ENCODE assay signal across 20 cellular contexts in the genomic region with DNA sequence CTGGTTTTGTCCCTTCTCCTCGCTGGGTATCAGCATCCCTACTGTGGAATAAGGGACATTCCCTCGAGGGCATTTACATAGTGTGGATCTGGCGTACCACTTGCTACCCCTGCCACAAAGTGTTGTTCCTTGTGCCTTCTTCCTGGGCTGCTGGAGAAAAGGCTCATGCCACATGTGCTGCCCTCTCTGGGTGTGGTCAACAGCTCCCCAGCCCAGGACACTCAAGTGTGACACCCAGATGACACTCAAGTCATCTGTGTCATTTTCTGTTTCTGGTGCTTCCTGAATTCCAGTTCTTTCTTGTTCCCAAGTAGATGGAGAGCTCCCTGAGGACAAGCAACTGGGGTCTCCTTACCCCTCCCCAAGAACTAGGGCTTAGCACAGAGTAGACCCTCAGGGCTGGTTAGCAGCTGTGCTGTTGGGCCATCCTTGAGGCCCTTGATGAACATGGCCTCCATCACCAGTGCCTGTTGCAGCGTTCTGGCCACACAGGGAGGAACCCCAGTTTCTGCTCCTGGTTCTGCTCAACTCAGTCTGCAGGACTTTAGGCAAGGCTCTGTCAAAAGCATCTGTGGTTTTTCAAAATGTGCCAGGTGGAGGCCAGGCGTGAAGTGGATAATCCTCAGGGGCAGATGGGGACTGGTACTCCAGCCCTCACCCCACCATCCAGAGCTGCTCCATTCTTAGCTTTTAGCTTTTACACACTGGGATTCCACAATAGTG. TPM values are rescaled to one million over a fixed set of nuclear protein-coding genes. Genes with fewer than 3 reads are reported as not detected.
DNase-seq lines count a peak whose midpoint lies in the region; ATAC-seq and TF ChIP-seq lines count a peak whose summit lies in the region.
"Had no signal": no experiment of that assay in that cellular context is flagged by ENCODE, and none has a peak within 500 bp of the region (broad histone marks: within the 10 kb centered on the region; RNA-seq: fewer than 3 reads in every experiment).

No MANE protein-coding gene starts in this region.

- intact Hi-C loops in mucosa of descending colon (cut with DNase I, micrococcal nuclease) = no loop called here
- intact Hi-C loops in CD8-positive, alpha-beta T cell (cut with DNase I, micrococcal nuclease) = no loop called here

- in situ Hi-C loops in GM23248 (cut with MboI) = no loop called here

- no peaks in the 10 kb centered on the region for H4K20me1 ChIP-seq in BLaER1 treated with 17β-estradiol and CSF1 and Interleukin-3, amounts not matched to agents 10 nM and 100 nM
- H4K20me1 ChIP-seq in GM23248 (ENCODE audit: insufficient read depth) = no peaks in the 10 kb centered on the region

- no peaks in the 10 kb centered on the region for H3K9me3 Mint-ChIP-seq in CD8-positive, alpha-beta T cell
- H3K9me3 Mint-ChIP-seq: activated CD4-positive, alpha-beta memory T cell treated with anti-CD3 and anti-CD28 coated beads for 36 hours; effector memory CD8-positive, alpha-beta T cell had no signal

- H3K79me2 ChIP-seq in GM23248 (ENCODE audit: insufficient read depth) = peaks cover 8% of the 10 kb centered on the region; the same call in 1 of the 2 replicates

- H3K9me3 ChIP-seq in BLaER1 treated with 17β-estradiol and CSF1 and Interleukin-3, amounts not matched to agents 10 nM and 100 nM (replicated peaks in 1 of 11) = peaks cover 0 to 17% (median 7%) of the 10 kb centered on the region in 11 experiments; a peak in 11 of 22 replicates
- H3K9me3 ChIP-seq in GM23248 (ENCODE audit: low read depth) (no peaks in the 10 kb centered on the region), WERI-Rb-1 (ENCODE audit: severe bottlenecking) (peaks cover 4% of the 10 kb centered on the region), mucosa of descending colon (no peaks in the 10 kb centered on the region)
- H3K9me3 ChIP-seq in CD8-positive, alpha-beta T cell (ENCODE audit: low read length) = no peaks in the 10 kb centered on the region

- POLR2A ChIA-PET in CD8-positive, alpha-beta T cell (lab: Charles Lee) = interaction anchor here (0.6 to 0.7 kb wide), 2 partner anchors 326 to 547 kb away, joined by 4 to 5 read pairs; no protein-coding TSS in a partner anchor

- H3K4me3 ChIP-seq in BLaER1 treated with 17β-estradiol and CSF1 and Interleukin-3, amounts not matched to agents 10 nM and 100 nM = peak overlapping the region; percentile 6 to 60 (median 45); a peak in 15 of 20 replicates
- H3K4me3 ChIP-seq in GM23248 (no peak overlapping the region), WERI-Rb-1 (ENCODE audit: low read depth, low read length) (no peak overlapping the region), mucosa of descending colon (no peak overlapping the region)
- H3K4me3 ChIP-seq in CD8-positive, alpha-beta T cell (ENCODE audit: low read depth, low read length) = no peak overlapping the region

- H3K36me3 ChIP-seq in BLaER1 treated with 17β-estradiol and CSF1 and Interleukin-3, amounts not matched to agents 10 nM and 100 nM = no peaks in the 10 kb centered on the region
- no peaks in the 10 kb centered on the region for H3K36me3 ChIP-seq in GM23248 (ENCODE audit: low read depth)
- H3K36me3 ChIP-seq in WERI-Rb-1 = no peaks in the 10 kb centered on the region
- H3K36me3 ChIP-seq in mucosa of descending colon (ENCODE audit: low read depth) = no peaks in the 10 kb centered on the region
- no peaks in the 10 kb centered on the region for H3K36me3 ChIP-seq in CD8-positive, alpha-beta T cell (ENCODE audit: insufficient read depth, low read length)

- H3K27me3 Mint-ChIP-seq in CD8-positive, alpha-beta T cell (ENCODE audit: low read depth) = peaks cover 2% of the 10 kb centered on the region

- CTCF ChIA-PET in CD8-positive, alpha-beta T cell (lab: Charles Lee) = interaction anchor here (2.0 to 4.9 kb wide), 2 partner anchors 7 to 134 kb away, joined by 11 to 26 read pairs; no protein-coding TSS in a partner anchor

- H3K4me3 Mint-ChIP-seq in CD8-positive, alpha-beta T cell = no peak overlapping the region
- H3K4me3 Mint-ChIP-seq: activated CD4-positive, alpha-beta memory T cell treated with anti-CD3 and anti-CD28 coated beads for 36 hours; mesothelial cell of epicardium had no signal

- WGBS in GM23248 (ENCODE audit: low coverage in 1 of 2, low lambda C conversion rate in 2 of 2, missing lambda C conversion rate in 2 of 2), 2 experiments = 86 to 90% methylated on average over 5 of the region's 5 CpGs

- no peak for ATAC-seq in mucosa of descending colon
- ATAC-seq in CD8-positive, alpha-beta T cell = no peak
- ATAC-seq in GM19463 (IDR thresholded peaks at IDR 0.05; ENCODE audit: unreplicated experiment) = no peak
- no peak for ATAC-seq in GM19452 (IDR thresholded peaks at IDR 0.05; ENCODE audit: unreplicated experiment)

- peak overlapping the region; percentile 81 to 99 (median 90) for H3K4me2 ChIP-seq in BLaER1 treated with 17β-estradiol and CSF1 and Interleukin-3, amounts not matched to agents 10 nM and 100 nM
- H3K4me2 ChIP-seq in GM23248 (ENCODE audit: unreplicated experiment) = peak overlapping the region; percentile 72

- H3K27me3 ChIP-seq in BLaER1 treated with 17β-estradiol and CSF1 and Interleukin-3, amounts not matched to agents 10 nM and 100 nM = no peaks in the 10 kb centered on the region
- no peaks in the 10 kb centered on the region for H3K27me3 ChIP-seq in GM23248 (replicated peaks; ENCODE audit: insufficient read depth)
- H3K27me3 ChIP-seq in WERI-Rb-1 (ENCODE audit: insufficient read depth, low read depth, severe bottlenecking) = no peaks in the 10 kb centered on the region
- H3K27me3 ChIP-seq in CD8-positive, alpha-beta T cell (ENCODE audit: insufficient read depth, low read length) = no peaks in the 10 kb centered on the region

- no peaks in the 10 kb centered on the region for H3K9me2 ChIP-seq in GM23248 (ENCODE audit: insufficient read depth)

- no peaks in the 10 kb centered on the region for H3K36me3 Mint-ChIP-seq in CD8-positive, alpha-beta T cell
- H3K36me3 Mint-ChIP-seq: activated CD4-positive, alpha-beta memory T cell treated with anti-CD3 and anti-CD28 coated beads for 36 hours; mesothelial cell of epicardium had no signal

- H3F3A ChIP-seq in GM23248 (ENCODE audit: insufficient read depth) = peaks cover 20% of the 10 kb centered on the region; the same call in 1 of the 2 replicates

- H3K27ac Mint-ChIP-seq in CD8-positive, alpha-beta T cell = no peak overlapping the region
- H3K27ac Mint-ChIP-seq: activated CD4-positive, alpha-beta memory T cell treated with anti-CD3 and anti-CD28 coated beads for 36 hours; mesothelial cell of epicardium had no signal

- no peaks in the 10 kb centered on the region for H3K4me1 Mint-ChIP-seq in CD8-positive, alpha-beta T cell (ENCODE audit: low read depth)

- TF ChIP-seq CTCF in WERI-Rb-1 (IDR thresholded peaks at IDR 0.05; ENCODE audit: low read depth, low read length) (no peak), mucosa of descending colon (IDR thresholded peaks at IDR 0.05) (no peak)
- no peak for TF ChIP-seq CTCF in CD8-positive, alpha-beta T cell (IDR thresholded peaks at IDR 0.05)

- H3K4me1 ChIP-seq in BLaER1 treated with 17β-estradiol and CSF1 and Interleukin-3, amounts not matched to agents 10 nM and 100 nM = peaks cover 52 to 87% (median 77%) of the 10 kb centered on the region in 10 experiments
- H3K4me1 ChIP-seq in GM23248 (ENCODE audit: insufficient read depth) (peaks cover 28% of the 10 kb centered on the region), mucosa of descending colon (ENCODE audit: low read depth) (no peaks in the 10 kb centered on the region)
- H3K4me1 ChIP-seq in CD8-positive, alpha-beta T cell (ENCODE audit: insufficient read depth, low read length) = no peaks in the 10 kb centered on the region

- peak overlapping the region; percentile 72; the same call in 1 of the 2 replicates for H2AFZ ChIP-seq in GM23248

- DNase-seq in GM23248 (no peak), WERI-Rb-1 (peak; percentile 85), mucosa of descending colon (peak in 2 of 3 donors; percentile 8 to 20), KG1 (lab: John Stamatoyannopoulos, UW) (no peak)
- no peak for DNase-seq in CD8-positive, alpha-beta T cell
- DNase-seq: activated CD4-positive, alpha-beta memory T cell treated with anti-CD3 and anti-CD28 coated beads for 36 hours; activated naive CD4-positive, alpha-beta T cell treated with Interleukin-2 at 50 U/mL for 16 hours; anterior cingulate cortex; COR-L47; effector memory CD8-positive, alpha-beta T cell; hippocampal formation; NCI-H1417 treated with DMSO at 0.1 percent for 48 hours; NCI-H2227 treated with DMSO at 0.1 percent for 48 hours; NK-92 treated with Interleukin-12 subunit alpha and Interleukin-12 subunit beta, amount 100 ng/mL, for 24 hours; stimulated activated CD4-positive, alpha-beta T cell treated with anti-CD3 and anti-CD28 coated beads, Interleukin-1b, Interleukin-23, amount 100 ng/mL, for 48 hours had no signal

- peak overlapping the region; percentile 44 to 90 (median 86); a peak in 21 of 22 replicates for H3K27ac ChIP-seq in BLaER1 treated with 17β-estradiol and CSF1 and Interleukin-3, amounts not matched to agents 10 nM and 100 nM
- H3K27ac ChIP-seq in GM23248 (peak overlapping the region; percentile 67; the same call in 1 of the 2 replicates), WERI-Rb-1 (peak overlapping the region; percentile 75)
- H3K27ac ChIP-seq in CD8-positive, alpha-beta T cell (ENCODE audit: low read depth, low read length) = no peak overlapping the region
- H3K27ac ChIP-seq: VCaP had no signal

- peak overlapping the region in 10 of 11 experiments; percentile 69 to 78 (median 75); a peak in 20 of 22 replicates for H3K9ac ChIP-seq in BLaER1 treated with 17β-estradiol and CSF1 and Interleukin-3, amounts not matched to agents 10 nM and 100 nM
- H3K9ac ChIP-seq in GM23248 = no peak overlapping the region

RNA-seq across cellular contexts. Expression of a gene that starts 49.1 kb away (rescaled TPM):
- 1,589 and 1,665 TPM in 2 replicates for total RNA-seq in GM23248 (2014; rRNA removed; shearing (Covaris generic))
- polyA plus RNA-seq in GM23248 (2016; fragmentation: Nextera tagmentation; extraction: Ambion mirVana) = 1,380 and 1,381 TPM in 2 replicates
- total RNA-seq in mucosa of descending colon = 100 to 1,000 TPM in 1 of 3 donors, 10 to 100 TPM in 2; 33.0 to 176 (median 52.4) TPM
- total RNA-seq in CD8-positive, alpha-beta T cell = 1 to 10 TPM; 1.2 to 1.3 TPM

RNA-seq across cellular contexts. Expression of a gene that starts 53.1 kb away (rescaled TPM):
- 29.0 and 36.1 TPM in 2 replicates for total RNA-seq in GM23248 (2014; rRNA removed; shearing (Covaris generic))
- polyA plus RNA-seq in GM23248 (2016; fragmentation: Nextera tagmentation; extraction: Ambion mirVana) = 128 and 143 TPM in 2 replicates
- 100 to 1,000 TPM; 117 to 131 (median 120) TPM for total RNA-seq in mucosa of descending colon
- total RNA-seq in CD8-positive, alpha-beta T cell = 100 to 1,000 TPM; 460 to 474 TPM

Comparison
In these comparisons a context has a peak if more than half of its experiments do, and no peak if none do; other contexts are left out.
1. H3K4me3 ChIP-seq: peak in BLaER1 treated with 17β-estradiol and CSF1 and Interleukin-3, amounts not matched to agents 10 nM and 100 nM (10 of 10); none in GM23248 (single experiment), WERI-Rb-1 (single experiment), mucosa of descending colon (single experiment) and CD8-positive, alpha-beta T cell (single experiment).
2. DNase-seq: peak in WERI-Rb-1 (single experiment) and mucosa of descending colon (2 of 3); none in GM23248 (single experiment), CD8-positive, alpha-beta T cell (0 of 7) and KG1 (single experiment).
3. RNA of a gene that starts 49.1 kb away (total RNA-seq): 1,589 to 1,665 TPM in GM23248 and 33.0 to 176 TPM in mucosa of descending colon; 1.2 to 1.3 TPM in CD8-positive, alpha-beta T cell; every median in the first group is over 10 times any median in the second.